In the genomic region with DNA sequence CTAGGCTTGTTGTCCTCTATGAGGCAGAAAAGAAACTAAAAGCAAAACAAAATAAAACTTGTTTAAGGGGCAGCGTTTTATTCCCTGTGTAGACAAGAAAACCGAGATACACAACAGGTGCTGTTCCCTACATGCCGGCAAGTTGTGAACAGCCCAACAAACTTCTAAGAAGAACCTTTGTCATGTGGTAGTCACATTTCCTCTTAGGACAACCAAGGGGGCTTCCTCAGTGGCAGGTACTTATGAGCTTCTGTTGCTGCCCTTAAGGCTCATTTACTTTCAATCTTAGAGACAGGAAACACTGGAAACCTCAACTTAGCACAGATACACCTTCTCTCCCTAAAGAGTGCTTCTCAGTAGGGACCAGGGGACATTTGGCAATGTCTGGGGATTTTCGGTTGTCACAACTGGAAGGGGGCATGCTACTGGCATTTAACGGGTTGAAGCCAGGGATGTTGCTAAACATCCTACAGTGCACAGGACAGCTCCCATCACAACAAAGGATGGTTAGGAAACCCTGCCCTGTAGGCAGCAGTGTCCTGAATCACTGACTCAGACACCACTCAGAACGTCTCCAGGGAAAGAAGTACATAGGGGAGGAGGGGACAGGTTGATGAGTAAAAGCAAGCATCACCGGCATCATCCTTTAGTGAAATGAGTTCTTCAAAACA, we compare ENCODE assay signal across 8 cellular contexts.
DNase-seq lines count a peak whose midpoint lies in the region; ATAC-seq lines count a peak whose summit lies in the region.

No MANE protein-coding gene starts in this region.

- peak; percentile 8 to 9 for DNase-seq in activated CD4-positive, alpha-beta T cell treated with anti-CD3 and anti-CD28 coated beads for 4 hours
- no peak for DNase-seq in activated CD4-positive, alpha-beta T cell treated with anti-CD3 and anti-CD28 coated beads, Interleukin-2, amount 50 U/mL, for 1 hour
- DNase-seq in activated CD4-positive, alpha-beta T cell treated with anti-CD3 and anti-CD28 coated beads, Interleukin-2, amount 50 U/mL, for 48 hours: peak; percentile 10 to 20
- peak; percentile 28 for DNase-seq in stimulated activated CD8-positive, alpha-beta memory T cell treated with anti-CD3 and anti-CD28 coated beads, Interleukin-4, amount 100 ng/mL, for 48 hours
- DNase-seq in hypothalamus (lab: John Stamatoyannopoulos, UW) (no peak), Ammon's horn (ENCODE audit: low spot score) (no peak), CD1c-positive myeloid dendritic cell (ENCODE audit: extremely low spot score) (no peak)

- ATAC-seq in HG02938 (IDR thresholded peaks at IDR 0.05; ENCODE audit: unreplicated experiment): peak; percentile 71

Comparison
In these comparisons a context has a peak if more than half of its experiments do, and no peak if none do; other contexts are left out.
1. DNase-seq: peak in activated CD4-positive, alpha-beta T cell treated with anti-CD3 and anti-CD28 coated beads for 4 hours (2 of 2), activated CD4-positive, alpha-beta T cell treated with anti-CD3 and anti-CD28 coated beads, Interleukin-2, amount 50 U/mL, for 48 hours (2 of 2) and stimulated activated CD8-positive, alpha-beta memory T cell treated with anti-CD3 and anti-CD28 coated beads, Interleukin-4, amount 100 ng/mL, for 48 hours (single experiment); none in activated CD4-positive, alpha-beta T cell treated with anti-CD3 and anti-CD28 coated beads, Interleukin-2, amount 50 U/mL, for 1 hour (single experiment), hypothalamus (0 of 51), Ammon's horn (single experiment) and CD1c-positive myeloid dendritic cell (single experiment).